23 cellular contexts compared by ENCODE assay signal in genomic region chr14:105547741-105548169, GRCh38.
"Had no signal": no experiment of that assay in that cellular context is flagged by ENCODE, and none has a peak within 500 bp of the region (broad histone marks: within the 10 kb centered on the region; RNA-seq: fewer than 3 reads in every experiment).

No MANE protein-coding gene starts in this region.

- H3K4me1 Mint-ChIP-seq: endodermal cell, memory B cell had no signal

- H3K4me1 ChIP-seq: colonic mucosa, esophagus squamous epithelium, gastrocnemius medialis, heart right ventricle, left lung had no signal

- ATAC-seq: effector memory CD8-positive, alpha-beta T cell; esophagus mucosa; gastrocnemius medialis; left cardiac atrium; left lung had no signal

- DNase-seq: colonic mucosa; cortex of kidney; effector CD8-positive, alpha-beta T cell; effector memory CD8-positive, alpha-beta T cell; endodermal cell; erythroblast; esophagus squamous epithelium; foreskin fibroblast; foreskin melanocyte; gastrocnemius medialis; glutamatergic neuron; heart right ventricle; hippocampal formation; left cardiac atrium; mammary epithelial cell; mesendoderm; midbrain had no signal

- H3K4me3 ChIP-seq: colonic mucosa, esophagus squamous epithelium, gastrocnemius medialis, heart right ventricle, left lung, lung had no signal

- H3K9me3 Mint-ChIP-seq: dendritic cell treated with granulocyte-macrophage colony-stimulating factor and Interleukin-4, amounts not matched to agents 40 ng/mL and 50 ng/mL, for 4 days had no signal

- H3K36me3 ChIP-seq: colonic mucosa, esophagus squamous epithelium, gastrocnemius medialis, heart right ventricle, left lung had no signal

- H3K27me3 ChIP-seq: colonic mucosa had no signal

- H3K4me3 Mint-ChIP-seq: dendritic cell treated with granulocyte-macrophage colony-stimulating factor and Interleukin-4, amounts not matched to agents 40 ng/mL and 50 ng/mL, for 4 days; effector memory CD8-positive, alpha-beta T cell; endodermal cell; memory B cell had no signal

- H3K27me3 Mint-ChIP-seq: memory B cell had no signal

- H3K9me3 ChIP-seq: colonic mucosa, gastrocnemius medialis had no signal

- H3K36me3 Mint-ChIP-seq: memory B cell had no signal

- H3K27ac ChIP-seq: colonic mucosa, epithelial cell of prostate, esophagus squamous epithelium, gastrocnemius medialis, heart right ventricle, left lung had no signal

- H3K27ac Mint-ChIP-seq: dendritic cell treated with granulocyte-macrophage colony-stimulating factor and Interleukin-4, amounts not matched to agents 40 ng/mL and 50 ng/mL, for 4 days; effector memory CD8-positive, alpha-beta T cell; endodermal cell; memory B cell had no signal
